ENCODE assay signal across 8 cellular contexts in the genomic region with DNA sequence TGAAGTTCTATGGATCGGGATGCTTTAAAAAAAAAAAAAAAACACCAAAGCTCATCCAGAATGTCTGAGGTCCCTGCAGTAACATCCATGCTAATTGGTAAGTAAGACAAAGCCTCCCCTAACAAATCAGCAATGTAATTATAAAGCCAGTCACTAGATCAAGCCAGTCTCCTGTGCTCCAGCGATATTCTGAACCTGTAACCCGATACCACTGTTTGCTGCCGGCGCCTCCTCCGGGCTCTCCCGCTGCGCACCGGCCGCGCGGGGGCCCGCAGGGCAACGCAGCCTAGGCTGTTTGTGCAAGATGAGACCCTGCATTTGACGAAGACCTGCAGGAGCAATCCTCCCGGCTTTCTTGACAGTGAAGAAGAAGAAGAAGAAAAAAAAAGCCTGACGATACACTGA. TPM values are rescaled to one million over a fixed set of nuclear protein-coding genes. Genes with fewer than 3 reads are reported as not detected.
A peak's percentile ranks its signal among the peaks of the same experiment; 100 is the strongest.
DNase-seq lines count a peak whose midpoint lies in the region; ATAC-seq lines count a peak whose summit lies in the region.

No MANE protein-coding gene starts in this region.

- H3K4me1 ChIP-seq in Karpas-422 (ENCODE audit: low read length), result peaks cover 100% of the 10 kb centered on the region

- peaks cover 9% of the 10 kb centered on the region; the same call in 1 of the 2 replicates for H3K36me3 ChIP-seq in Karpas-422 (ENCODE audit: insufficient read depth, low read length)

- peak overlapping the region; percentile 92 for H3K4me2 ChIP-seq in Karpas-422 (ENCODE audit: low read depth, low read length, poor library complexity, severe bottlenecking)

- no peaks in the 10 kb centered on the region for H3K27me3 ChIP-seq in Karpas-422 (ENCODE audit: low read length)

- H3K9me3 ChIP-seq in Karpas-422 (ENCODE audit: low read length), result no peaks in the 10 kb centered on the region

- ATAC-seq in left colon (peak; percentile 53), HG03378 (IDR thresholded peaks at IDR 0.05; ENCODE audit: unreplicated experiment) (no peak), HG02610 (IDR thresholded peaks at IDR 0.05; ENCODE audit: unreplicated experiment) (no peak)
- ATAC-seq in stimulated activated naive CD8-positive, alpha-beta T cell treated with anti-CD3 and anti-CD28 coated beads, Interleukin-15, Interleukin-2, amounts not matched to agents 100 U/mL and 50 U/mL, for 24 hours, result peak; percentile 15

- H3K9me2 ChIP-seq in Karpas-422 (replicated peaks; ENCODE audit: insufficient read depth, low read length), result no peaks in the 10 kb centered on the region

- peak overlapping the region; percentile 67 for H3K4me3 ChIP-seq in Karpas-422 (ENCODE audit: low read length)

- H2AFZ ChIP-seq in Karpas-422 (ENCODE audit: low read length), result no peak overlapping the region

- DNase-seq in GDM1 (lab: John Stamatoyannopoulos, UW) (peak; percentile 10), Karpas-422 (peak; percentile 88), RPMI7951 (ENCODE audit: low read depth) (peak; percentile 80), caudate nucleus (lab: John Stamatoyannopoulos, UW) (peak in 3 of 61 donors; percentile 12 to 23 (median 12)), left colon (peak; percentile 48 to 53)
- peak; percentile 49 for DNase-seq in stimulated activated naive CD8-positive, alpha-beta T cell treated with anti-CD3 and anti-CD28 coated beads, Interleukin-15, Interleukin-2, amounts not matched to agents 100 U/mL and 50 U/mL, for 24 hours

- H3K79me2 ChIP-seq in Karpas-422 (ENCODE audit: low read length), result peaks cover 100% of the 10 kb centered on the region

- H3K27ac ChIP-seq in Karpas-422 (ENCODE audit: low read length) (peak overlapping the region; percentile 86), caudate nucleus (ENCODE audit: low read depth, low read length) (peak overlapping the region; percentile 82)

- H4K20me1 ChIP-seq in Karpas-422 (ENCODE audit: insufficient read depth, low read depth, low read length), result peaks cover 92% of the 10 kb centered on the region

- intact Hi-C loops in left colon (cut with DNase I, micrococcal nuclease), result loop anchor here (5.0 to 10.0 kb wide), 2 partner anchors 107 to 220 kb away; no protein-coding TSS in a partner anchor

- H3K9ac ChIP-seq in Karpas-422 (ENCODE audit: low read length), result peak overlapping the region; percentile 72

RNA-seq across cellular contexts. Expression of a gene that starts 8.7 kb away (rescaled TPM):
- 27.2 and 73.8 TPM in 2 replicates for total RNA-seq in Karpas-422 (2014; rRNA removed; shearing (Covaris generic); ENCODE audit: low replicate concordance)
- total RNA-seq in RPMI7951 (2014; rRNA removed; shearing (Covaris generic)), result 4.9 and 5.0 TPM in 2 replicates
- 10 to 100 TPM; 16.0 to 20.5 TPM for total RNA-seq in left colon

Comparison
In these comparisons a context has a peak if more than half of its experiments do, and no peak if none do; other contexts are left out.
1. ATAC-seq: peak in left colon (single experiment) and stimulated activated naive CD8-positive, alpha-beta T cell treated with anti-CD3 and anti-CD28 coated beads, Interleukin-15, Interleukin-2, amounts not matched to agents 100 U/mL and 50 U/mL, for 24 hours (single experiment); none in HG03378 (single experiment) and HG02610 (single experiment).